Comparison of ENCODE assay signal across 8 cellular contexts in genomic region chr14:22163051-22163450, GRCh38.
DNase-seq lines count a peak whose midpoint lies in the region; FAIRE-seq and TF ChIP-seq lines count a peak whose summit lies in the region.
"Had no signal": no experiment of that assay in that cellular context is flagged by ENCODE, and none has a peak within 500 bp of the region (broad histone marks: within the 10 kb centered on the region; RNA-seq: fewer than 3 reads in every experiment).

No MANE protein-coding gene starts in this region.

- no peak overlapping the region for H3K4me2 ChIP-seq in DOHH2 (ENCODE audit: low read length)
- no peak overlapping the region for H3K4me2 ChIP-seq in mesenchymal stem cell (ENCODE audit: low read length, poor library complexity, severe bottlenecking)

- H2AK5ac ChIP-seq in mesenchymal stem cell (ENCODE audit: low read length, severe bottlenecking): no peak overlapping the region

- H3K36me3 Mint-ChIP-seq in activated T-helper 2 cell treated with anti-CD3 and anti-CD28 coated beads, Interferon-gamma antibody, Interleukin-2, Interleukin-4, amounts not matched to agents 10 μg/mL and 5 μg/mL and 100 μg/mL, durations not matched to agents 14 hours and 24 hours and 36 hours (ENCODE audit: low read depth): no peaks in the 10 kb centered on the region

- H3K23ac ChIP-seq in mesenchymal stem cell (ENCODE audit: low read length in 2 of 2): no peak overlapping the region

- H3K27me3 Mint-ChIP-seq in activated T-helper 2 cell treated with anti-CD3 and anti-CD28 coated beads, Interferon-gamma antibody, Interleukin-2, Interleukin-4, amounts not matched to agents 10 μg/mL and 5 μg/mL and 100 μg/mL, durations not matched to agents 14 hours and 24 hours and 36 hours (ENCODE audit: low read depth): no peaks in the 10 kb centered on the region

- H3K4me1 ChIP-seq in DOHH2 (ENCODE audit: control insufficient read depth, low read length) (peaks cover 2% of the 10 kb centered on the region; the same call in 1 of the 2 replicates), mesenchymal stem cell (ENCODE audit: control insufficient read depth, insufficient read depth, low read depth, low read length) (peaks cover 2% of the 10 kb centered on the region)
- H3K4me1 ChIP-seq: parathyroid adenoma had no signal

- no peak overlapping the region for H3K9ac ChIP-seq in mesenchymal stem cell (ENCODE audit: low read length)
- H3K9ac ChIP-seq: parathyroid adenoma had no signal

- no peak overlapping the region for H2BK15ac ChIP-seq in mesenchymal stem cell (ENCODE audit: low read depth, poor library complexity, severe bottlenecking)

- H2BK12ac ChIP-seq in mesenchymal stem cell (ENCODE audit: low read length in 2 of 2): no peak overlapping the region

- H3K9me2 ChIP-seq in DOHH2 (replicated peaks; ENCODE audit: control insufficient read depth, low read length): no peaks in the 10 kb centered on the region

- TF ChIP-seq CTCF in DOHH2 (IDR thresholded peaks at IDR 0.05; ENCODE audit: low read depth, low read length, poor library complexity, severe bottlenecking): peak; percentile 31

- intact Hi-C loops in activated T-helper 2 cell treated with anti-CD3 and anti-CD28 coated beads, Interferon-gamma antibody, Interleukin-2, Interleukin-4, amounts not matched to agents 10 μg/mL and 5 μg/mL and 100 μg/mL, durations not matched to agents 14 hours and 24 hours and 36 hours (cut with micrococcal nuclease): no loop called here
- intact Hi-C loops in posterior cingulate gyrus (cut with DNase I): no loop called here

- H3K4me3 Mint-ChIP-seq in activated T-helper 2 cell treated with anti-CD3 and anti-CD28 coated beads, Interferon-gamma antibody, Interleukin-2, Interleukin-4, amounts not matched to agents 10 μg/mL and 5 μg/mL and 100 μg/mL, durations not matched to agents 14 hours and 24 hours and 36 hours (ENCODE audit: low read depth): peak overlapping the region; percentile 75

- no peaks in the 10 kb centered on the region for H3K79me1 ChIP-seq in mesenchymal stem cell (replicated peaks; ENCODE audit: low read length, poor library complexity, severe bottlenecking)

- no peaks in the 10 kb centered on the region for H3F3A ChIP-seq in DOHH2 (ENCODE audit: control insufficient read depth, insufficient read depth)

- no peak overlapping the region for H4K8ac ChIP-seq in mesenchymal stem cell (ENCODE audit: low read length)

- no peak overlapping the region for H4K91ac ChIP-seq in mesenchymal stem cell (ENCODE audit: low read length)

- no peak overlapping the region for H2BK5ac ChIP-seq in mesenchymal stem cell (ENCODE audit: low read depth, low read length, poor library complexity, severe bottlenecking)

- H2BK120ac ChIP-seq in mesenchymal stem cell (ENCODE audit: low read depth, low read length): no peak overlapping the region

- no peak overlapping the region for H3K14ac ChIP-seq in mesenchymal stem cell (ENCODE audit: low read length in 2 of 2)

- no peak for DNase-seq in activated T-helper 2 cell treated with anti-CD3 and anti-CD28 coated beads, Interferon-gamma antibody, Interleukin-2, Interleukin-4, amounts not matched to agents 10 μg/mL and 5 μg/mL and 100 μg/mL, durations not matched to agents 14 hours and 24 hours and 36 hours (ENCODE audit: low spot score)
- DNase-seq in mesenchymal stem cell (peak; percentile 46), GM19239 (ENCODE audit: insufficient read length, low spot score) (no peak), posterior cingulate gyrus (no peak), SIG-M5 treated with dmso at 0.1 percent for 504 hours (lab: John Stamatoyannopoulos, UW; ENCODE audit: unreplicated experiment) (no peak)

- no peaks in the 10 kb centered on the region for H4K20me1 ChIP-seq in DOHH2 (ENCODE audit: control insufficient read depth, insufficient read depth, low read depth, low read length)

- no peaks in the 10 kb centered on the region for H3K36me3 ChIP-seq in DOHH2 (ENCODE audit: control insufficient read depth, low read length)
- no peaks in the 10 kb centered on the region for H3K36me3 ChIP-seq in mesenchymal stem cell (ENCODE audit: control insufficient read depth in 1 of 2, insufficient read depth in 2 of 2, low read depth in 1 of 2, low read length in 2 of 2)

- no peaks in the 10 kb centered on the region for H3K79me2 ChIP-seq in DOHH2 (ENCODE audit: control insufficient read depth, low read length)
- H3K79me2 ChIP-seq: parathyroid adenoma had no signal

- no peak overlapping the region for H3K4ac ChIP-seq in mesenchymal stem cell (ENCODE audit: low read depth in 1 of 2, low read length in 2 of 2)

- peak; percentile 58 for TF ChIP-seq RAD21 in Ishikawa (IDR thresholded peaks at IDR 0.05; ENCODE audit: low read depth)

- H2AFZ ChIP-seq in mesenchymal stem cell (ENCODE audit: low read depth, low read length): no peak overlapping the region
- H2AFZ ChIP-seq: parathyroid adenoma had no signal

- peaks cover 27% of the 10 kb centered on the region for H3K27me3 ChIP-seq in DOHH2 (ENCODE audit: control insufficient read depth, low read length)
- H3K27me3 ChIP-seq in mesenchymal stem cell (ENCODE audit: control insufficient read depth in 1 of 2, insufficient read depth in 1 of 2, low read length in 2 of 2): peaks cover 0 to 27% of the 10 kb centered on the region in 2 experiments

- H3K27ac ChIP-seq in DOHH2 (ENCODE audit: low read depth, low read length) (no peak overlapping the region), mesenchymal stem cell (ENCODE audit: low read length, poor library complexity, severe bottlenecking) (no peak overlapping the region)
- H3K27ac ChIP-seq: parathyroid adenoma had no signal

- TF ChIP-seq EP300 in Ishikawa (IDR thresholded peaks at IDR 0.05; ENCODE audit: borderline replicate concordance): no peak

- peaks cover 22% of the 10 kb centered on the region for H3K4me1 Mint-ChIP-seq in activated T-helper 2 cell treated with anti-CD3 and anti-CD28 coated beads, Interferon-gamma antibody, Interleukin-2, Interleukin-4, amounts not matched to agents 10 μg/mL and 5 μg/mL and 100 μg/mL, durations not matched to agents 14 hours and 24 hours and 36 hours (ENCODE audit: low read depth)

- peak overlapping the region; percentile 72 for H3K27ac Mint-ChIP-seq in activated T-helper 2 cell treated with anti-CD3 and anti-CD28 coated beads, Interferon-gamma antibody, Interleukin-2, Interleukin-4, amounts not matched to agents 10 μg/mL and 5 μg/mL and 100 μg/mL, durations not matched to agents 14 hours and 24 hours and 36 hours

- H3K4me3 ChIP-seq in DOHH2 (ENCODE audit: low read length) (no peak overlapping the region), mesenchymal stem cell (ENCODE audit: insufficient read depth in 1 of 2, low read depth in 1 of 2, low read length in 2 of 2) (no peak overlapping the region)

- H3K9me3 Mint-ChIP-seq in activated T-helper 2 cell treated with anti-CD3 and anti-CD28 coated beads, Interferon-gamma antibody, Interleukin-2, Interleukin-4, amounts not matched to agents 10 μg/mL and 5 μg/mL and 100 μg/mL, durations not matched to agents 14 hours and 24 hours and 36 hours: no peaks in the 10 kb centered on the region

- no peaks in the 10 kb centered on the region for H3K9me3 ChIP-seq in DOHH2 (ENCODE audit: control insufficient read depth, insufficient read depth, low read length)
- no peaks in the 10 kb centered on the region for H3K9me3 ChIP-seq in mesenchymal stem cell (ENCODE audit: control insufficient read depth, low read length)

- FAIRE-seq in GM19239 (lab: Jason Lieb, UNC): no peak

- H3K18ac ChIP-seq in mesenchymal stem cell (ENCODE audit: low read depth in 1 of 2, low read length in 2 of 2): no peak overlapping the region

TF ChIP-seq in Ishikawa, 13 proteins besides CTCF, POLR2A, EP300 and RAD21 (continues in another document):
- TF ChIP-seq NFIC (IDR thresholded peaks at IDR 0.05): no peak
- TF ChIP-seq, protein P1, sequence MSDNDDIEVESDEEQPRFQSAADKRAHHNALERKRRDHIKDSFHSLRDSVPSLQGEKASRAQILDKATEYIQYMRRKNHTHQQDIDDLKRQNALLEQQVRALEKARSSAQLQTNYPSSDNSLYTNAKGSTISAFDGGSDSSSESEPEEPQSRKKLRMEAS (IDR thresholded peaks at IDR 0.05): no peak
- no peak for TF ChIP-seq USF1 (IDR thresholded peaks at IDR 0.05)
- no peak for TF ChIP-seq TAF1 (IDR thresholded peaks at IDR 0.05; ENCODE audit: low read depth)
- TF ChIP-seq TCF12 (IDR thresholded peaks at IDR 0.05; ENCODE audit: low read depth): no peak
- no peak for TF ChIP-seq TEAD4 (IDR thresholded peaks at IDR 0.05)
- no peak for TF ChIP-seq REST (IDR thresholded peaks at IDR 0.05; ENCODE audit: low read depth)
- TF ChIP-seq FOXM1 (IDR thresholded peaks at IDR 0.05; ENCODE audit: borderline replicate concordance, low read depth): no peak
- no peak for TF ChIP-seq ZBTB7A (IDR thresholded peaks at IDR 0.05; ENCODE audit: low read depth)
- no peak for TF ChIP-seq CEBPB (IDR thresholded peaks at IDR 0.05)
